In the genomic region with DNA sequence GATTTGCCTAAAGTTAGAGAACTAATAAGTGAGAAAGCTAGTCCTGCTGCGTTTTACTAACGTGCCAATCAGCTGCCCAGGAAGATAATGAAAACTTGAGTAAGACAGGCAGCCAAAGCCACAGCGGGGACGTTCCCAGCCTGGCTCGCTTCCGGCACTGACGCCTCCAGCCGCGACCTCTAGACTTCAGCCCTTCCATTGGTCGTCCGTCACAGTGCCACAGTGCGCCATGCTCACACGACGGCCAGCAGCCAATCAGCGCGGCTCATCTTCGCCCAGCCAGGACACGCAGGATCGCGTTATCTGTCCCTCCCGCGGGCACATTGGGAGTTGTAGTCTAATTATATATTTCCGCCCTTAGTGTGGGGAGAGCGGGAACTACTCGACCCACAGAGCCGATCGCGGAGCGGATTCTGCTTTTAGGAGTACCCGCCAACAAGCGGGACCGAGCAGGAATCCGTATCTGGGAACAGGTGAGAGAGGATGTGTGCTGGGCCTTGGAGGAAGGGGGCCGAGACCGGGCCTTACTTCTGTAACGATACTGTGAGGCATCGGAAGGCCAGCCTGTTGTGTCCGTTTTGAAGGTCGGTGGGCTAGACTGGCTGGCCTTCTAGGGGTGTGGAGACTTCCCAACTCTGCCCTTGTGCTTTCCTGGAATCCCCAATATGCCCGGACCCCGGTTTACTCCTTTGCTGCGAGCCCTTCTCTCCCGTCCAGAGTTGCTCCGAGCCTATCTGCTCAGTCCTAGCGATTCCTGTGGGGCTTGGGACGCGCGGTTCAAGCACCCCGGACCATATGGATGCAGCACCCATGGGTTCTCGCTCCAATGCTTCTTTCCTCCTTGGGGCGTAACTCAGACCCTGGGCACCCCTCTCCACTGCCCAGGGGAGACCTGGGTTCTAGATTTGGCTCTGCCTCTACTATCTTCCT, we compare ENCODE assay signal across 8 cellular contexts. TPM values are rescaled to one million over a fixed set of nuclear protein-coding genes. Genes with fewer than 3 reads are reported as not detected.
DNase-seq lines count a peak whose midpoint lies in the region; ATAC-seq and TF ChIP-seq lines count a peak whose summit lies in the region.

A gene (plus strand): TSS at position 374 of the 930 bp plus-strand sequence. CDS start 924 bp downstream, outside the sequence.

- peaks cover 27% of the 10 kb centered on the region for H3K4me1 Mint-ChIP-seq in CD8-positive, alpha-beta T cell (ENCODE audit: low read depth)

- H3K27me3 ChIP-seq in CD8-positive, alpha-beta T cell (ENCODE audit: insufficient read depth, low read length), result no peaks in the 10 kb centered on the region
- H3K27me3 ChIP-seq in ectodermal cell (ENCODE audit: control insufficient read depth, insufficient read depth, low read length, poor library complexity, severe bottlenecking) (no peaks in the 10 kb centered on the region), lower lobe of right lung (ENCODE audit: low read depth) (no peaks in the 10 kb centered on the region)

- H3K9me3 ChIP-seq in CD8-positive, alpha-beta T cell (ENCODE audit: low read length), result no peaks in the 10 kb centered on the region
- no peaks in the 10 kb centered on the region for H3K9me3 ChIP-seq in ectodermal cell (ENCODE audit: control insufficient read depth, low read length)
- H3K9me3 ChIP-seq in lower lobe of right lung, result no peaks in the 10 kb centered on the region

- peak; percentile 97 for ATAC-seq in CD8-positive, alpha-beta T cell
- peak; percentile 91 for ATAC-seq in GM19467 (IDR thresholded peaks at IDR 0.05; ENCODE audit: unreplicated experiment)
- ATAC-seq in lower lobe of right lung, result peak; percentile 99

- CTCF ChIA-PET in CD8-positive, alpha-beta T cell (lab: Charles Lee), result interaction anchor here (0.9 to 1.9 kb wide), 9 partner anchors 13 to 131 kb away, joined by 3 to 9 read pairs (median 3); a partner anchor contains a TSS

- H3K4me3 ChIP-seq in CD8-positive, alpha-beta T cell (ENCODE audit: low read depth, low read length), result peak within 1 kb of the TSS; percentile 73
- peak within 1 kb of the TSS; percentile 64 for H3K4me3 ChIP-seq in ectodermal cell (ENCODE audit: insufficient read depth, low read depth, low read length)
- peak within 1 kb of the TSS; percentile 90 for H3K4me3 ChIP-seq in lower lobe of right lung

- H3K4me3 Mint-ChIP-seq in CD8-positive, alpha-beta T cell, result peak within 1 kb of the TSS; percentile 94

- DNase-seq in CD8-positive, alpha-beta T cell, result peak; percentile 92 to 98 (median 94)
- peak; percentile 93 for DNase-seq in HS-27A (ENCODE audit: low read depth)
- peak; percentile 86 for DNase-seq in NK-92 (lab: John Stamatoyannopoulos, UW; ENCODE audit: unreplicated experiment)
- peak; percentile 92 to 95 for DNase-seq in activated CD8-positive, alpha-beta memory T cell treated with anti-CD3 and anti-CD28 coated beads for 1 hour (ENCODE audit: extremely low read depth in 1 of 2, low read depth in 1 of 2)
- DNase-seq in lower lobe of right lung, result peak; percentile 99
- peak; percentile 92 to 98 (median 96) for DNase-seq in stimulated activated CD4-positive, alpha-beta T cell treated with anti-CD3 and anti-CD28 coated beads, TNF-alpha, amount 100 ng/mL, for 24 hours (ENCODE audit: low read depth in 3 of 3)

- intact Hi-C loops in CD8-positive, alpha-beta T cell (cut with DNase I, micrococcal nuclease), result loop anchor here (1.0 to 2.0 kb wide), 9 partner anchors 15 to 254 kb away; a partner anchor contains a TSS
- intact Hi-C loops in lower lobe of right lung (cut with DNase I), result no loop called here

- 0% methylated on average over 51 of the region's 51 CpGs for WGBS in ectodermal cell, 2 experiments

- H3K36me3 Mint-ChIP-seq in CD8-positive, alpha-beta T cell, result peaks cover 27% of the 10 kb centered on the region

- H3K36me3 ChIP-seq in CD8-positive, alpha-beta T cell (ENCODE audit: insufficient read depth, low read length), result peaks cover 6% of the 10 kb centered on the region
- H3K36me3 ChIP-seq in ectodermal cell (ENCODE audit: control insufficient read depth, insufficient read depth, low read length) (peaks cover 4% of the 10 kb centered on the region), lower lobe of right lung (peaks cover 34% of the 10 kb centered on the region)

- no peaks in the 10 kb centered on the region for H3K9me3 Mint-ChIP-seq in CD8-positive, alpha-beta T cell

- peaks cover 18% of the 10 kb centered on the region for H3K4me1 ChIP-seq in CD8-positive, alpha-beta T cell (ENCODE audit: insufficient read depth, low read length)
- H3K4me1 ChIP-seq in ectodermal cell (ENCODE audit: control insufficient read depth, insufficient read depth, low read length), result peaks cover 7% of the 10 kb centered on the region
- peaks cover 38% of the 10 kb centered on the region for H3K4me1 ChIP-seq in lower lobe of right lung

- peak within 1 kb of the TSS; percentile 93 for H3K27ac Mint-ChIP-seq in CD8-positive, alpha-beta T cell

- peak within 1 kb of the TSS; percentile 70 for H3K27ac ChIP-seq in CD8-positive, alpha-beta T cell (ENCODE audit: low read depth, low read length)
- peak within 1 kb of the TSS; percentile 64 for H3K27ac ChIP-seq in ectodermal cell (ENCODE audit: insufficient read depth, low read depth, low read length, poor library complexity, severe bottlenecking)
- H3K27ac ChIP-seq in lower lobe of right lung, result peak within 1 kb of the TSS; percentile 92

- H3K27me3 Mint-ChIP-seq in CD8-positive, alpha-beta T cell (ENCODE audit: low read depth), result no peaks in the 10 kb centered on the region

- POLR2A ChIA-PET in CD8-positive, alpha-beta T cell (lab: Charles Lee), result interaction anchor here (0.6 to 2.4 kb wide), 8 partner anchors 12 to 1502 kb away, joined by 3 to 11 read pairs (median 5); a partner anchor contains a TSS

- no peak for TF ChIP-seq CTCF in CD8-positive, alpha-beta T cell (IDR thresholded peaks at IDR 0.05)
- TF ChIP-seq CTCF in lower lobe of right lung (IDR thresholded peaks at IDR 0.05), result peak; percentile 10

RNA-seq across cellular contexts. Expression of the gene that starts here (rescaled TPM):
- total RNA-seq in CD8-positive, alpha-beta T cell, result 10 to 100 TPM; 38.2 to 38.7 TPM
- polyA plus RNA-seq in ectodermal cell (2013, experiment 1 of 4), result 312 TPM
- 275 TPM for polyA plus RNA-seq in ectodermal cell (2013, experiment 2 of 4)
- polyA plus RNA-seq in ectodermal cell (2013, experiment 3 of 4), result 219 TPM
- polyA plus RNA-seq in ectodermal cell (2013, experiment 4 of 4), result 213 TPM
- total RNA-seq in lower lobe of right lung, result 184 TPM

Comparison
In these comparisons a context has a peak if more than half of its experiments do, and no peak if none do; other contexts are left out.
1. Peak in every context shown above with its lines: DNase-seq, ATAC-seq, H3K4me3 ChIP-seq and H3K27ac ChIP-seq.